ENCODE assay signal across 27 cellular contexts in the genomic region with DNA sequence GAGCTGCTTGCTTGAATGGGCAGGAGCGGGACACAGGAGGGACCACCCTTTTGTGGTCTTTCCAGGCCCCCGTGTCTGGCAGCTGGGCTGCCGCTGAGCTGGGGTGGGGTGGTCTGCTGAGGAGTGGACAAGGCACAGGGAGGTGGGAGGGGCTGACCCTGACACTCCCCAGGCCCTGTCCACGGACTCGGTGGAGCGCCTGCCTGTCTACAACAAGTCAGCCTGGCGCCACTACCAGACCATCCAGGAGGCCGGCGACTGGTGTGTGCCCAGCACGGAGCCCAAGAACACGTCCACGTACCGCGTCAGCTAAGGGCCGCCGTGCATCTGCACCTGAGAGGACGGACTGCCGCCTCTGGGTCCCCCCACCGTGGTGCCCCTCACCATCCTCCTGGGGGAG. TPM values are rescaled to one million over a fixed set of nuclear protein-coding genes. Genes with fewer than 3 reads are reported as not detected.
"Had no signal": no experiment of that assay in that cellular context is flagged by ENCODE, and none has a peak within 500 bp of the region (broad histone marks: within the 10 kb centered on the region; RNA-seq: fewer than 3 reads in every experiment).

No MANE protein-coding gene starts in this region.

- DNase-seq: activated CD4-positive, alpha-beta T cell treated with anti-CD3 and anti-CD28 coated beads for 4 hours; activated CD4-positive, alpha-beta T cell treated with anti-CD3 and anti-CD28 coated beads, Interleukin-2, amount 50 U/mL, for 4 hours; activated CD4-positive, CD25-positive, alpha-beta regulatory T cell; activated naive CD4-positive, alpha-beta T cell; activated T-cell treated with anti-CD3 and anti-CD28 coated beads for 4 hours; activated T-cell treated with anti-CD3 and anti-CD28 coated beads, Interleukin-2, amount 50 U/mL, for 72 hours; anterior cingulate cortex; cortex of kidney; effector memory CD8-positive, alpha-beta T cell; erythroblast; hypothalamus; immature natural killer cell; naive B cell; nephron progenitor cell; ovary; stimulated activated CD4-positive, alpha-beta T cell treated with anti-CD3 and anti-CD28 coated beads, Interleukin-4, amount 100 ng/mL, for 1 hour; stimulated activated naive CD8-positive, alpha-beta T cell treated with anti-CD3 and anti-CD28 coated beads, Interleukin-15, amount 100 ng/mL, for 72 hours; T-helper 1 cell had no signal

- H3K4me3 ChIP-seq: body of pancreas, gastroesophageal sphincter, left lung, ovary, tibial nerve had no signal

- H3K27ac ChIP-seq: left lung, ovary had no signal

- H3K36me3 ChIP-seq: ovary had no signal

- H3K9me3 ChIP-seq: body of pancreas, gastroesophageal sphincter, left lung, ovary, tibial nerve had no signal

- ATAC-seq: activated naive CD4-positive, alpha-beta T cell treated with anti-CD3 and anti-CD28 coated beads, Interleukin-2, amount 50 U/mL, for 72 hours; activated T-cell treated with anti-CD3 and anti-CD28 coated beads, Interleukin-2, amount 50 U/mL, for 72 hours; effector memory CD8-positive, alpha-beta T cell; gastroesophageal sphincter; left lung; stimulated activated naive CD8-positive, alpha-beta T cell treated with anti-CD3 and anti-CD28 coated beads, Interleukin-15, amount 100 ng/mL, for 72 hours had no signal

- H3K27me3 ChIP-seq: body of pancreas, gastroesophageal sphincter, ovary, tibial nerve had no signal

RNA-seq across cellular contexts. Expression of gene SAMD14, which starts 20.2 kb away (rescaled TPM):
- total RNA-seq: body of pancreas had no signal

RNA-seq across cellular contexts. Expression of gene SGCA, which starts 56.0 kb away (rescaled TPM):
- total RNA-seq: cerebellum, kidney epithelial cell, lung microvascular endothelial cell, progenitor cell of endocrine pancreas had no signal
